23 cellular contexts compared by ENCODE assay signal in genomic region chr16:86848821-86849220, GRCh38.
"Had no signal": no experiment of that assay in that cellular context is flagged by ENCODE, and none has a peak within 500 bp of the region (broad histone marks: within the 10 kb centered on the region; RNA-seq: fewer than 3 reads in every experiment).

No MANE protein-coding gene starts in this region.

- H3K4me1 ChIP-seq: colonic mucosa, esophagus muscularis mucosa, parathyroid adenoma, right lobe of liver, suprapubic skin, thyroid gland had no signal

- H2AFZ ChIP-seq: parathyroid adenoma had no signal

- H3K36me3 ChIP-seq: colonic mucosa, esophagus muscularis mucosa, right lobe of liver, suprapubic skin, thyroid gland had no signal

- FAIRE-seq: endothelial cell of umbilical vein, keratinocyte, small intestine had no signal

- H3K4me3 ChIP-seq: colonic mucosa, esophagus muscularis mucosa, lung, mucosa of descending colon, right lobe of liver, suprapubic skin, thyroid gland had no signal

- H3K9ac ChIP-seq: parathyroid adenoma had no signal

- ATAC-seq: left lobe of liver; mucosa of descending colon; natural killer cell treated with Interleukin-12 subunit alpha and Interleukin-12 subunit beta and Interleukin-15 and Interleukin-18, amount 100 ng/mL, for 72 hours; right lobe of liver; stimulated activated naive CD8-positive, alpha-beta T cell treated with anti-CD3 and anti-CD28 coated beads, Interleukin-15, amount 100 ng/mL, for 72 hours had no signal

- H3K27me3 ChIP-seq: colonic mucosa, right lobe of liver, thyroid gland had no signal

- H3K9me3 ChIP-seq: colonic mucosa, esophagus muscularis mucosa, mucosa of descending colon, right lobe of liver, suprapubic skin, thyroid gland had no signal

- H3K27ac ChIP-seq: colonic mucosa, esophagus muscularis mucosa, parathyroid adenoma, right lobe of liver, suprapubic skin, thyroid gland had no signal

- DNase-seq: colonic mucosa; effector memory CD4-positive, alpha-beta T cell; foreskin melanocyte; mesenchymal stem cell; mucosa of descending colon; naive B cell; small intestine; stimulated activated CD4-positive, alpha-beta T cell treated with anti-CD3 and anti-CD28 coated beads, Interleukin-12 subunit alpha, Interleukin-12 subunit beta, amount 100 ng/mL, for 4 hours; stimulated activated CD4-positive, alpha-beta T cell treated with anti-CD3 and anti-CD28 coated beads, Interleukin-1b, Interleukin-23, amount 100 ng/mL, for 48 hours; stimulated activated CD4-positive, alpha-beta T cell treated with anti-CD3 and anti-CD28 coated beads, Interleukin-4, amount 100 ng/mL, for 1 hour; stimulated activated CD8-positive, alpha-beta memory T cell treated with anti-CD3 and anti-CD28 coated beads, Interleukin-4, amount 100 ng/mL, for 48 hours; stimulated activated naive CD4-positive, alpha-beta T cell; stimulated activated naive CD8-positive, alpha-beta T cell treated with anti-CD3 and anti-CD28 coated beads, Interleukin-15, amount 100 ng/mL, for 72 hours; thyroid gland had no signal
